ENCODE assay signal across 8 cellular contexts in genomic region chr4:24770111-24770584, GRCh38. TPM values are rescaled to one million over a fixed set of nuclear protein-coding genes. Genes with fewer than 3 reads are reported as not detected.
DNase-seq lines count a peak whose midpoint lies in the region; ATAC-seq and TF ChIP-seq lines count a peak whose summit lies in the region.

No MANE protein-coding gene starts in this region.

- no peaks in the 10 kb centered on the region for H3K27me3 ChIP-seq in body of pancreas
- H3K27me3 ChIP-seq in upper lobe of right lung, result no peaks in the 10 kb centered on the region

- no peak for TF ChIP-seq POLR2A in body of pancreas (IDR thresholded peaks at IDR 0.05)

- TF ChIP-seq CTCF in body of pancreas (IDR thresholded peaks at IDR 0.05) (no peak), upper lobe of right lung (IDR thresholded peaks at IDR 0.05) (no peak)

- H3K4me1 ChIP-seq in body of pancreas (no peaks in the 10 kb centered on the region), upper lobe of right lung (no peaks in the 10 kb centered on the region)

- intact Hi-C loops in body of pancreas (cut with DNase I) (no loop called here), upper lobe of right lung (cut with DNase I) (no loop called here)

- no peaks in the 10 kb centered on the region for H3K9me3 ChIP-seq in body of pancreas
- no peaks in the 10 kb centered on the region for H3K9me3 ChIP-seq in upper lobe of right lung

- ATAC-seq in GM18870 (IDR thresholded peaks at IDR 0.05; ENCODE audit: unreplicated experiment) (peak; percentile 89), HG02642 (IDR thresholded peaks at IDR 0.05; ENCODE audit: poor library complexity, unreplicated experiment) (peak; percentile 81), body of pancreas (no peak), upper lobe of right lung (no peak)

- WGBS in body of pancreas, 2 donors, result 33 to 63% methylated on average over 1 of the region's 1 CpG

- H3K36me3 ChIP-seq in body of pancreas (replicated peaks in 1 of 2; ENCODE audit: insufficient read depth in 1 of 2, low read depth in 2 of 2) (no peaks in the 10 kb centered on the region), upper lobe of right lung (no peaks in the 10 kb centered on the region)

- H3K27ac ChIP-seq in body of pancreas (no peak overlapping the region), upper lobe of right lung (no peak overlapping the region)

- peak; percentile 41 for DNase-seq in NCI-H524 treated with DMSO at 0.1 percent for 48 hours (lab: John Stamatoyannopoulos, UW)
- DNase-seq in glomerular visceral epithelial cell (ENCODE audit: extremely low spot score), result peak; percentile 90
- no peak for DNase-seq in activated CD4-positive, CD25-positive, alpha-beta regulatory T cell treated with anti-CD3 and anti-CD28 coated beads, Interleukin-2, amount 50 U/mL, for 72 hours
- no peak for DNase-seq in hippocampal formation (lab: John Stamatoyannopoulos, UW)
- no peak for DNase-seq in body of pancreas
- no peak for DNase-seq in upper lobe of right lung

- H3K4me3 ChIP-seq in body of pancreas (no peak overlapping the region), upper lobe of right lung (no peak overlapping the region)

RNA-seq across cellular contexts. Expression of gene SOD3, which starts 25.2 kb away (rescaled TPM):
- total RNA-seq in body of pancreas (100 to 1,000 TPM; 139 to 290 TPM), upper lobe of right lung (198 TPM)

Comparison
In these comparisons a context has a peak if more than half of its experiments do, and no peak if none do; other contexts are left out.
1. ATAC-seq: peak in GM18870 (single experiment) and HG02642 (single experiment); none in body of pancreas (single experiment) and upper lobe of right lung (single experiment).
2. DNase-seq: peak in NCI-H524 treated with DMSO at 0.1 percent for 48 hours (single experiment) and glomerular visceral epithelial cell (single experiment); none in activated CD4-positive, CD25-positive, alpha-beta regulatory T cell treated with anti-CD3 and anti-CD28 coated beads, Interleukin-2, amount 50 U/mL, for 72 hours (single experiment), hippocampal formation (0 of 2), body of pancreas (0 of 4) and upper lobe of right lung (single experiment).